Comparison of ENCODE assay signal across 1 cellular context in genomic region chr12:949337-950099, GRCh38.
TF ChIP-seq lines count a peak whose summit lies in the region.

RAD52 (minus strand) TSS chr12:949694; CDS start chr12:933058, 16,636 bp downstream.

TF ChIP-seq in GM12878, 131 proteins besides CTCF, POLR2A, EP300 and RAD21 (continued from another document and continues in another):
- peak; percentile 45 for TF ChIP-seq CUX1 (IDR thresholded peaks at IDR 0.05; ENCODE audit: insufficient replicate concordance, low read depth, low read length)
- TF ChIP-seq CBX5 (IDR thresholded peaks at IDR 0.05; ENCODE audit: low read depth): no peak; the same call in 1 of the 2 replicates
- TF ChIP-seq HDAC2 (IDR thresholded peaks at IDR 0.05): 0 out of 2 replicates have a peak, but pooled peaks have one; percentile 67
- no peak for TF ChIP-seq SREBF1 (IDR thresholded peaks at IDR 0.05; ENCODE audit: low read length)
- no peak for TF ChIP-seq ZNF274 (IDR thresholded peaks at IDR 0.05; ENCODE audit: insufficient read depth, insufficient read length)
- TF ChIP-seq PBX3 (IDR thresholded peaks at IDR 0.05; ENCODE audit: insufficient replicate concordance, low read depth, low read length): no peak
- TF ChIP-seq ATF3 (IDR thresholded peaks at IDR 0.05; ENCODE audit: borderline replicate concordance, extremely low read depth, low read depth, low read length): peak; percentile 93
- no peak for TF ChIP-seq USF1 (IDR thresholded peaks at IDR 0.05; ENCODE audit: borderline replicate concordance, extremely low read length, insufficient read depth, low read depth, low read length)
- TF ChIP-seq IKZF2 (IDR thresholded peaks at IDR 0.05): 0 out of 4 replicates have a peak, but pooled peaks have one; percentile 99
- peak; percentile 20; the same call in 1 of the 2 replicates for TF ChIP-seq CREM (IDR thresholded peaks at IDR 0.05; ENCODE audit: low read depth)
- TF ChIP-seq FOS (IDR thresholded peaks at IDR 0.05; ENCODE audit: borderline replicate concordance, extremely low read depth, insufficient read length): no peak
- peak; percentile 48; the same call in 1 of the 2 replicates for TF ChIP-seq HSF1 (IDR thresholded peaks at IDR 0.05; ENCODE audit: low read depth, low read length)
- TF ChIP-seq REST (IDR thresholded peaks at IDR 0.05; ENCODE audit: low read depth, low read length): no peak
- no peak for TF ChIP-seq STAT3 (IDR thresholded peaks at IDR 0.05; ENCODE audit: low read depth, low read length)
- no peak for TF ChIP-seq MTA2 (IDR thresholded peaks at IDR 0.05; ENCODE audit: low read depth)
- TF ChIP-seq POLR2AphosphoS5 (IDR thresholded peaks at IDR 0.05; ENCODE audit: low read length): peak; percentile 76
- TF ChIP-seq SIX5 (IDR thresholded peaks at IDR 0.05; ENCODE audit: low read depth, low read length, severe bottlenecking): peak; percentile 73
- TF ChIP-seq NFYA (IDR thresholded peaks at IDR 0.05; ENCODE audit: borderline replicate concordance, low read depth, low read length): no peak
- TF ChIP-seq ELK1 (IDR thresholded peaks at IDR 0.05; ENCODE audit: low read depth, low read length): 0 out of 2 replicates have a peak, but pooled peaks have one; percentile 41
- TF ChIP-seq ZNF207 (IDR thresholded peaks at IDR 0.05; ENCODE audit: borderline replicate concordance): peak; percentile 71
- TF ChIP-seq RELB (IDR thresholded peaks at IDR 0.05; ENCODE audit: low read depth): peak; percentile 98
- no peak for TF ChIP-seq NR2C2 (IDR thresholded peaks at IDR 0.05; ENCODE audit: borderline replicate concordance, control insufficient read depth, insufficient read length, low read depth)
- no peak for TF ChIP-seq SUZ12 (IDR thresholded peaks at IDR 0.05; ENCODE audit: unreplicated experiment)
- TF ChIP-seq BCLAF1 (IDR thresholded peaks at IDR 0.05): no peak
- TF ChIP-seq ZNF24 (IDR thresholded peaks at IDR 0.05): no peak
- TF ChIP-seq TCF12 (IDR thresholded peaks at IDR 0.05; ENCODE audit: low read depth, low read length): peak; percentile 11; the same call in 1 of the 2 replicates
- peak; percentile 68 for TF ChIP-seq NR2F1 (conservative IDR thresholded peaks at IDR 0.05)
- no peak for TF ChIP-seq PRDM15 (CRISPR knock-in tag; IDR thresholded peaks at IDR 0.05)
